ENCODE assay signal across 14 cellular contexts in the genomic region with DNA sequence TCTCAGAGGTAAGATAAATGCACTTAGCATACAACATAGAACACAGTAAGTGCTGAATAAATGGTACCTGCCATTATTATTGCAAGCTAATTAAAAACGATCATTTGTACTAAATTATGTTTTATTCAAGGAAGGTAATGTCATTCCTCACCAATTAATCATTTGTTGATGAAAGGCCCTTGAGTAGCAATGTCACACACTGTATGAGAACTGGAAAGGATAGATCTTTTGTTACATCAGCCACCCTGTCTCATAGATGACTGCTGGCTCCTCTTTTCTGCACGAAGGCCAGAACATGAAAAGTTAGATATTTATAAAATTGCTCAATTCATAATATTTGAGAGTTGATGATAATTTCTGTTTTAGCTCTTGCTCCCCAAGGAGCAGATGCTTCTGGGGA.
DNase-seq lines count a peak whose midpoint lies in the region; TF ChIP-seq lines count a peak whose summit lies in the region.
"Had no signal": no experiment of that assay in that cellular context is flagged by ENCODE, and none has a peak within 500 bp of the region (broad histone marks: within the 10 kb centered on the region; RNA-seq: fewer than 3 reads in every experiment).

No MANE protein-coding gene starts in this region.

- TF ChIP-seq CTCF in Caco-2 (IDR thresholded peaks at IDR 0.05; ENCODE audit: insufficient read depth in 1 of 2, low read depth in 1 of 2, low read length in 1 of 2, severe bottlenecking in 1 of 2, unreplicated experiment in 1 of 2) (no peak), MCF 10A (IDR thresholded peaks at IDR 0.05; ENCODE audit: unreplicated experiment) (no peak), right atrium auricular region (IDR thresholded peaks at IDR 0.05) (no peak)

- POLR2A ChIA-PET in Caco-2 (lab: Charles Lee), result no interaction called here
- POLR2A ChIA-PET in MCF 10A (lab: Yijun Ruan, JAX), result interaction anchor here (0.7 to 3.6 kb wide), 16 partner anchors 11 to 631 kb away, joined by 3 to 50 read pairs (median 8); a partner anchor contains a TSS

- H3K27ac ChIP-seq in right atrium auricular region, result peak overlapping the region; percentile 67 to 73

- intact Hi-C loops in Caco-2 (cut with micrococcal nuclease; ENCODE audit: unreplicated experiment) (no loop called here), MCF 10A (cut with micrococcal nuclease) (loop anchor here (10.0 kb wide), 1 partner anchor 772 kb away; no protein-coding TSS in a partner anchor)

- H3K27me3 Mint-ChIP-seq in Caco-2 (ENCODE audit: insufficient read depth, unreplicated experiment) (no peaks in the 10 kb centered on the region), MCF 10A (ENCODE audit: insufficient read depth, unreplicated experiment) (no peaks in the 10 kb centered on the region)

- DNase-seq in Caco-2, result no peak
- DNase-seq in MCF 10A (ENCODE audit: unreplicated experiment), result peak; percentile 41
- no peak for DNase-seq in right atrium auricular region (ENCODE audit: low spot score)
- DNase-seq in dedifferentiated amniotic fluid mesenchymal stem cell (ENCODE audit: extremely low spot score), result no peak
- DNase-seq in NCI-H748 treated with DMSO at 0.1 percent for 48 hours (lab: John Stamatoyannopoulos, UW), result no peak
- DNase-seq in hepatic stellate cell (ENCODE audit: low spot score), result no peak
- DNase-seq in globus pallidus (ENCODE audit: low spot score), result no peak
- DNase-seq: activated CD4-positive, alpha-beta T cell treated with anti-CD3 and anti-CD28 coated beads for 48 hours; caudate nucleus; Kasumi-1; NCI-H2029 treated with DMSO at 0.1 percent for 48 hours; T-helper 1 cell had no signal

- H3K4me1 Mint-ChIP-seq in Caco-2 (ENCODE audit: low read depth, unreplicated experiment) (peaks cover 20% of the 10 kb centered on the region), MCF 10A (ENCODE audit: insufficient read depth, unreplicated experiment) (peaks cover 44% of the 10 kb centered on the region)

- BruUV-seq in Caco-2 (replicated peaks; lab: Mats Ljungman, UMichigan) (no TSS peak), MCF 10A (replicated peaks; lab: Mats Ljungman, UMichigan) (no TSS peak)

- H3K36me3 Mint-ChIP-seq in Caco-2 (ENCODE audit: insufficient read depth, unreplicated experiment), result peaks cover 8% of the 10 kb centered on the region
- peaks cover 13% of the 10 kb centered on the region for H3K36me3 Mint-ChIP-seq in MCF 10A (ENCODE audit: insufficient read depth, unreplicated experiment)

- CTCF ChIA-PET in Caco-2 (lab: Charles Lee), result no interaction called here
- CTCF ChIA-PET in MCF 10A (lab: Yijun Ruan, JAX), result interaction anchor here (0.8 to 1.7 kb wide), 5 partner anchors 15 to 415 kb away, joined by 3 to 8 read pairs (median 4); a partner anchor contains a TSS

- H3K9ac ChIP-seq in skeletal muscle satellite cell (ENCODE audit: low read depth, low read length), result peak overlapping the region; percentile 89

- H3K27ac Mint-ChIP-seq in Caco-2 (ENCODE audit: unreplicated experiment) (peak overlapping the region; percentile 90), MCF 10A (ENCODE audit: low read depth, unreplicated experiment) (peak overlapping the region; percentile 98)

- peaks cover 1% of the 10 kb centered on the region; the same call in 1 of the 2 replicates for H3K9me3 ChIP-seq in Caco-2
- H3K9me3 ChIP-seq in right atrium auricular region, result no peaks in the 10 kb centered on the region
- H3K9me3 ChIP-seq in skeletal muscle satellite cell (replicated peaks; ENCODE audit: low read length), result no peaks in the 10 kb centered on the region

- H3K36me3 ChIP-seq in Caco-2 (ENCODE audit: control insufficient read depth, insufficient read depth, low read length), result no peaks in the 10 kb centered on the region
- peaks cover 4% of the 10 kb centered on the region for H3K36me3 ChIP-seq in right atrium auricular region
- H3K36me3 ChIP-seq in skeletal muscle satellite cell (ENCODE audit: insufficient read depth, low read length), result no peaks in the 10 kb centered on the region

- peaks cover 45% of the 10 kb centered on the region for H3K4me1 ChIP-seq in Caco-2
- H3K4me1 ChIP-seq in right atrium auricular region, result peaks cover 0 to 39% of the 10 kb centered on the region in 2 donors
- H3K4me1 ChIP-seq in skeletal muscle satellite cell (ENCODE audit: control insufficient read depth, insufficient read depth, low read length), result peaks cover 58% of the 10 kb centered on the region

- no peaks in the 10 kb centered on the region for H3K27me3 ChIP-seq in Caco-2 (replicated peaks; ENCODE audit: control insufficient read depth, insufficient read depth, low read length)
- H3K27me3 ChIP-seq in right atrium auricular region, result no peaks in the 10 kb centered on the region
- no peaks in the 10 kb centered on the region for H3K27me3 ChIP-seq in skeletal muscle satellite cell (ENCODE audit: control insufficient read depth, insufficient read depth, low read length)

- peaks cover 12% of the 10 kb centered on the region for H3K9me3 Mint-ChIP-seq in Caco-2 (ENCODE audit: unreplicated experiment)
- peaks cover 8% of the 10 kb centered on the region for H3K9me3 Mint-ChIP-seq in MCF 10A (ENCODE audit: unreplicated experiment)

- peak overlapping the region; percentile 75 for H3K4me2 ChIP-seq in skeletal muscle satellite cell (ENCODE audit: low read length)

- H3K4me3 ChIP-seq in Caco-2 (ENCODE audit: low read depth, low read length) (no peak overlapping the region), right atrium auricular region (no peak overlapping the region), skeletal muscle satellite cell (ENCODE audit: low read length) (peak overlapping the region; percentile 26)
- H3K4me3 ChIP-seq: lung had no signal

- H3K4me3 Mint-ChIP-seq in Caco-2 (ENCODE audit: unreplicated experiment), result no peak overlapping the region
- peak overlapping the region; percentile 58 for H3K4me3 Mint-ChIP-seq in MCF 10A (ENCODE audit: unreplicated experiment)
